ENCODE assay signal across 9 cellular contexts in genomic region chr1:201361652-201362504, GRCh38. TPM values are rescaled to one million over a fixed set of nuclear protein-coding genes. Genes with fewer than 3 reads are reported as not detected.
DNase-seq lines count a peak whose midpoint lies in the region; ATAC-seq and TF ChIP-seq lines count a peak whose summit lies in the region.
"Had no signal": no experiment of that assay in that cellular context is flagged by ENCODE, and none has a peak within 500 bp of the region (broad histone marks: within the 10 kb centered on the region; RNA-seq: fewer than 3 reads in every experiment).

No MANE protein-coding gene starts in this region.

- TF ChIP-seq CTCF in Panc1 (IDR thresholded peaks at IDR 0.05), result peak; percentile 90
- peak; percentile 81 for TF ChIP-seq CTCF in lower lobe of right lung (IDR thresholded peaks at IDR 0.05)

- in situ Hi-C loops in Panc1 (cut with HindIII; ENCODE audit: low pct_unique_long_range_greater_than_20kb, low sequenced_read_pairs), result no loop called here

- H3K4me3 ChIP-seq in H7 (ENCODE audit: insufficient read depth, low read depth, low read length) (no peak overlapping the region), Panc1 (ENCODE audit: low read depth in 2 of 2, low read length in 2 of 2) (no peak overlapping the region), lower lobe of right lung (no peak overlapping the region)
- H3K4me3 ChIP-seq: SK-N-MC had no signal

- peak; percentile 82 for ATAC-seq in Panc1
- peak; percentile 55 to 69 for ATAC-seq in lower lobe of right lung
- no peak for ATAC-seq in GM18867 (IDR thresholded peaks at IDR 0.05; ENCODE audit: unreplicated experiment)
- ATAC-seq in GM21576 (IDR thresholded peaks at IDR 0.05; ENCODE audit: unreplicated experiment), result no peak
- no peak for ATAC-seq in HG02970 (IDR thresholded peaks at IDR 0.05; ENCODE audit: low FRiP score, unreplicated experiment)

- POLR2A ChIA-PET in Panc1 (lab: Charles Lee), result no interaction called here

- H3K36me3 ChIP-seq in H7 (replicated peaks; ENCODE audit: control insufficient read depth, insufficient read depth, low read length) (no peaks in the 10 kb centered on the region), Panc1 (ENCODE audit: control insufficient read depth, insufficient read depth, low read length) (no peaks in the 10 kb centered on the region), lower lobe of right lung (no peaks in the 10 kb centered on the region)

- peak; percentile 93 for DNase-seq in D341Med (ENCODE audit: low spot score)
- DNase-seq in H7, result peak; percentile 99
- no peak for DNase-seq in Panc1 (ENCODE audit: low read depth, low spot score)
- DNase-seq in dermis blood vessel endothelial cell, result peak; percentile 67
- peak; percentile 50 for DNase-seq in lower lobe of right lung

- no peak overlapping the region for H3K27ac ChIP-seq in Panc1 (ENCODE audit: low read length)
- H3K27ac ChIP-seq in lower lobe of right lung, result no peak overlapping the region
- H3K27ac ChIP-seq: SK-N-MC had no signal

- H3K4me1 ChIP-seq in Panc1 (ENCODE audit: control insufficient read depth, insufficient read depth, low read length) (no peaks in the 10 kb centered on the region), lower lobe of right lung (no peaks in the 10 kb centered on the region)

- no peaks in the 10 kb centered on the region for H3K9me3 ChIP-seq in Panc1 (ENCODE audit: control insufficient read depth, insufficient read depth, low read depth, low read length)
- no peaks in the 10 kb centered on the region for H3K9me3 ChIP-seq in lower lobe of right lung

- CTCF ChIA-PET in Panc1 (lab: Charles Lee), result interaction anchor here (0.6 to 0.9 kb wide), 4 partner anchors 24 to 341 kb away, joined by 3 to 4 read pairs (median 3); no protein-coding TSS in a partner anchor

- intact Hi-C loops in Panc1 (cut with micrococcal nuclease; ENCODE audit: unreplicated experiment) (loop anchor here (2.0 kb wide), 1 partner anchor 107 kb away; no protein-coding TSS in a partner anchor), lower lobe of right lung (cut with DNase I) (no loop called here)

- H3K27me3 ChIP-seq in H7 (ENCODE audit: control insufficient read depth, insufficient read depth, low read length), result no peaks in the 10 kb centered on the region; the same call in 1 of the 2 replicates
- no peaks in the 10 kb centered on the region; the same call in 1 of the 2 replicates for H3K27me3 ChIP-seq in Panc1 (ENCODE audit: control insufficient read depth, insufficient read depth, low read length)
- no peaks in the 10 kb centered on the region for H3K27me3 ChIP-seq in lower lobe of right lung (ENCODE audit: low read depth)

- no TSS peak for BruUV-seq in Panc1 (replicated peaks; lab: Mats Ljungman, UMichigan)

RNA-seq across cellular contexts. Expression of gene TNNT2, which starts 15.6 kb away (rescaled TPM):
- 0.17 TPM in 1 of 2 replicates, not detected in the other for total RNA-seq in H7 (2014; rRNA removed; shearing (Covaris generic))
- not detected for total RNA-seq in Panc1 (2021; ENCODE audit: unreplicated experiment)
- not detected for polyA plus RNA-seq in Panc1 (2012; ENCODE audit: insufficient read length)
- not detected in 2 replicates for total RNA-seq in dermis blood vessel endothelial cell
- total RNA-seq in lower lobe of right lung, result 6.4 TPM

RNA-seq across cellular contexts. Expression of gene LAD1, which starts 37.2 kb away (rescaled TPM):
- total RNA-seq in H7 (2014; rRNA removed; shearing (Covaris generic)), result 4.3 and 4.5 TPM in 2 replicates
- total RNA-seq in Panc1 (2021; ENCODE audit: unreplicated experiment) (0.10 TPM), dermis blood vessel endothelial cell (0.09 and 0.68 TPM in 2 replicates), lower lobe of right lung (35.3 TPM)
- polyA plus RNA-seq in Panc1 (2012; ENCODE audit: insufficient read length), result not detected

RNA-seq across cellular contexts. Expression of gene TNNI1, which starts 59.7 kb away (rescaled TPM):
- total RNA-seq in H7 (2014; rRNA removed; shearing (Covaris generic)), result 0.18 and 1.2 TPM in 2 replicates
- total RNA-seq in Panc1 (2021; ENCODE audit: unreplicated experiment) (not detected), dermis blood vessel endothelial cell (not detected in 2 replicates), lower lobe of right lung (0.21 TPM)
- polyA plus RNA-seq in Panc1 (2012; ENCODE audit: insufficient read length), result not detected

Comparison
In these comparisons a context has a peak if more than half of its experiments do, and no peak if none do; other contexts are left out.
1. ATAC-seq: peak in Panc1 (single experiment) and lower lobe of right lung (2 of 2); none in GM18867 (single experiment), GM21576 (single experiment) and HG02970 (single experiment).